In genomic region chr6:137699036-137699683, GRCh38 we compare ENCODE assay signal across 9 cellular contexts.
A peak's percentile ranks its signal among the peaks of the same experiment; 100 is the strongest.
DNase-seq lines count a peak whose midpoint lies in the region; ATAC-seq and FAIRE-seq lines count a peak whose summit lies in the region.
"Had no signal": no experiment of that assay in that cellular context is flagged by ENCODE, and none has a peak within 500 bp of the region (broad histone marks: within the 10 kb centered on the region; RNA-seq: fewer than 3 reads in every experiment).

No MANE protein-coding gene starts in this region.

- H3K27me3 Mint-ChIP-seq in central memory CD8-positive, alpha-beta T cell: peaks cover 20% of the 10 kb centered on the region

- DNase-seq in GM18507 (ENCODE audit: extremely low spot score, insufficient read length, low read depth) (no peak), OCI-M1 (lab: John Stamatoyannopoulos, UW) (peak; percentile 67), renal cortical epithelial cell (ENCODE audit: low read depth) (peak; percentile 47), RPMI8226 (no peak), mesenteric fat pad (ENCODE audit: low spot score) (no peak)
- no peak for DNase-seq in central memory CD8-positive, alpha-beta T cell (ENCODE audit: low spot score in 2 of 2)
- DNase-seq: activated gamma-delta T cell treated with Interleukin-2 at 50 U/mL for 16 hours had no signal

- FAIRE-seq in GM18507 (lab: Jason Lieb, UNC): peak; percentile 46

- H3K36me3 Mint-ChIP-seq in central memory CD8-positive, alpha-beta T cell (ENCODE audit: insufficient read depth): peaks cover 2% of the 10 kb centered on the region

- no peaks in the 10 kb centered on the region for H3K9me3 Mint-ChIP-seq in central memory CD8-positive, alpha-beta T cell

- peak; percentile 14 for ATAC-seq in central memory CD8-positive, alpha-beta T cell (replicated peaks; ENCODE audit: extremely low read depth, poor library complexity, severe bottlenecking)
- no peak for ATAC-seq in HG03520 (IDR thresholded peaks at IDR 0.05; ENCODE audit: unreplicated experiment)
- no peak for ATAC-seq in GM19455 (IDR thresholded peaks at IDR 0.05; ENCODE audit: unreplicated experiment)

- peaks cover 11% of the 10 kb centered on the region for H3K4me1 Mint-ChIP-seq in central memory CD8-positive, alpha-beta T cell

- H3K4me3 Mint-ChIP-seq in central memory CD8-positive, alpha-beta T cell: no peak overlapping the region

- H3K27ac Mint-ChIP-seq in central memory CD8-positive, alpha-beta T cell (ENCODE audit: low read depth): no peak overlapping the region

Comparison
In these comparisons a context has a peak if more than half of its experiments do, and no peak if none do; other contexts are left out.
1. DNase-seq: peak in OCI-M1 (single experiment) and renal cortical epithelial cell (single experiment); none in GM18507 (single experiment), central memory CD8-positive, alpha-beta T cell (0 of 2), RPMI8226 (single experiment) and mesenteric fat pad (single experiment).